ENCODE assay signal across 11 cellular contexts in genomic region chr1:37875833-37876232, GRCh38. TPM values are rescaled to one million over a fixed set of nuclear protein-coding genes. Genes with fewer than 3 reads are reported as not detected.
DNase-seq lines count a peak whose midpoint lies in the region; ATAC-seq and TF ChIP-seq lines count a peak whose summit lies in the region.
"Had no signal": no experiment of that assay in that cellular context is flagged by ENCODE, and none has a peak within 500 bp of the region (broad histone marks: within the 10 kb centered on the region; RNA-seq: fewer than 3 reads in every experiment).

No MANE protein-coding gene starts in this region.

- H3K4me3 ChIP-seq in Loucy (ENCODE audit: low read length, poor library complexity, severe bottlenecking) (no peak overlapping the region), aorta (ENCODE audit: low read length in 2 of 2) (no peak overlapping the region)

- WGBS in aorta, 2 donors: 96 to 100% methylated on average over 1 of the region's 1 CpG

- H3K36me3 Mint-ChIP-seq in activated CD4-positive, alpha-beta memory T cell treated with anti-CD3 and anti-CD28 coated beads for 36 hours: peaks cover 24% of the 10 kb centered on the region
- peaks cover 74% of the 10 kb centered on the region for H3K36me3 Mint-ChIP-seq in effector memory CD8-positive, alpha-beta T cell (ENCODE audit: insufficient read depth)

- H3K4me1 ChIP-seq in Loucy (ENCODE audit: insufficient read depth, low read length, poor library complexity, severe bottlenecking) (no peaks in the 10 kb centered on the region), aorta (ENCODE audit: control insufficient read depth in 1 of 2, insufficient read depth in 2 of 2, low read length in 2 of 2) (no peaks in the 10 kb centered on the region)

- no peak overlapping the region for H3K9ac ChIP-seq in Loucy (ENCODE audit: low read depth, low read length, poor library complexity, severe bottlenecking)

- H3K4me2 ChIP-seq in Loucy (ENCODE audit: low read depth, low read length, poor library complexity, severe bottlenecking): no peak overlapping the region

- H3K9me2 ChIP-seq in Loucy (replicated peaks; ENCODE audit: low read depth, low read length): no peaks in the 10 kb centered on the region

- H3K27me3 Mint-ChIP-seq in activated CD4-positive, alpha-beta memory T cell treated with anti-CD3 and anti-CD28 coated beads for 36 hours: no peaks in the 10 kb centered on the region
- no peaks in the 10 kb centered on the region for H3K27me3 Mint-ChIP-seq in effector memory CD8-positive, alpha-beta T cell
- H3K27me3 Mint-ChIP-seq: activated naive CD8-positive, alpha-beta T cell had no signal

- H3K27ac Mint-ChIP-seq in activated CD4-positive, alpha-beta memory T cell treated with anti-CD3 and anti-CD28 coated beads for 36 hours: no peak overlapping the region
- no peak overlapping the region for H3K27ac Mint-ChIP-seq in effector memory CD8-positive, alpha-beta T cell
- H3K27ac Mint-ChIP-seq: activated naive CD8-positive, alpha-beta T cell had no signal

- H3K9me3 Mint-ChIP-seq in activated CD4-positive, alpha-beta memory T cell treated with anti-CD3 and anti-CD28 coated beads for 36 hours: no peaks in the 10 kb centered on the region
- H3K9me3 Mint-ChIP-seq in effector memory CD8-positive, alpha-beta T cell: no peaks in the 10 kb centered on the region

- POLR2A ChIA-PET in activated CD4-positive, alpha-beta memory T cell treated with anti-CD3 and anti-CD28 coated beads for 36 hours (lab: Charles Lee): no interaction called here

- H3K36me3 ChIP-seq in Loucy (ENCODE audit: insufficient read depth, low read length) (peaks cover 72% of the 10 kb centered on the region; the same call in 1 of the 2 replicates), aorta (ENCODE audit: control insufficient read depth in 1 of 2, insufficient read depth in 2 of 2, low read length in 1 of 2) (peaks cover 13 to 15% of the 10 kb centered on the region in 2 donors)

- no peak overlapping the region for H3K4me3 Mint-ChIP-seq in activated CD4-positive, alpha-beta memory T cell treated with anti-CD3 and anti-CD28 coated beads for 36 hours
- no peak overlapping the region for H3K4me3 Mint-ChIP-seq in effector memory CD8-positive, alpha-beta T cell
- H3K4me3 Mint-ChIP-seq: activated naive CD8-positive, alpha-beta T cell had no signal

- H4K20me1 ChIP-seq in Loucy (ENCODE audit: insufficient read depth, low read length, poor library complexity, severe bottlenecking): no peaks in the 10 kb centered on the region

- no peak overlapping the region for H2AFZ ChIP-seq in Loucy (ENCODE audit: low read length)

- peak; percentile 46 for DNase-seq in ELR (ENCODE audit: low read depth)
- DNase-seq in astrocyte of the hippocampus (ENCODE audit: low read depth, low spot score): peak; percentile 44
- peak; percentile 19 for DNase-seq in kidney tubule cell (ENCODE audit: low spot score)
- DNase-seq in aorta: no peak
- DNase-seq in midbrain (lab: John Stamatoyannopoulos, UW): no peak
- DNase-seq in activated CD4-positive, alpha-beta memory T cell treated with anti-CD3 and anti-CD28 coated beads for 36 hours: no peak
- no peak for DNase-seq in effector memory CD8-positive, alpha-beta T cell
- DNase-seq: activated CD8-positive, alpha-beta memory T cell treated with anti-CD3 and anti-CD28 coated beads for 24 hours; NCI-H226 had no signal

- no peaks in the 10 kb centered on the region for H3K79me2 ChIP-seq in Loucy (ENCODE audit: insufficient read depth, low read length)

- CTCF ChIA-PET in activated CD4-positive, alpha-beta memory T cell treated with anti-CD3 and anti-CD28 coated beads for 36 hours (lab: Charles Lee): interaction anchor here (1.3 to 2.0 kb wide), 2 partner anchors 12 to 16 kb away, joined by 4 to 12 read pairs; partner anchors contain the start of gene MTF1

- peaks cover 4% of the 10 kb centered on the region for H3K4me1 Mint-ChIP-seq in activated CD4-positive, alpha-beta memory T cell treated with anti-CD3 and anti-CD28 coated beads for 36 hours (ENCODE audit: low read depth)
- H3K4me1 Mint-ChIP-seq in effector memory CD8-positive, alpha-beta T cell (ENCODE audit: low read depth in 2 of 2): no peaks in the 10 kb centered on the region

- H3K27ac ChIP-seq in aorta (ENCODE audit: low read depth in 1 of 2, low read length in 2 of 2): no peak overlapping the region

- H3K9me3 ChIP-seq in Loucy (ENCODE audit: insufficient read depth, low read depth, low read length): no peaks in the 10 kb centered on the region
- no peaks in the 10 kb centered on the region for H3K9me3 ChIP-seq in aorta (ENCODE audit: control insufficient read depth, low read length)

- no peaks in the 10 kb centered on the region for H3F3A ChIP-seq in Loucy (ENCODE audit: low read depth)

- peak; percentile 37 for TF ChIP-seq CTCF in Loucy (conservative IDR thresholded peaks at IDR 0.05; ENCODE audit: low read length)

- H3K27me3 ChIP-seq in Loucy (ENCODE audit: insufficient read depth, low read length, poor library complexity, severe bottlenecking) (no peaks in the 10 kb centered on the region), aorta (ENCODE audit: control insufficient read depth in 1 of 2, insufficient read depth in 2 of 2, low read length in 1 of 2) (no peaks in the 10 kb centered on the region)

- ATAC-seq in aorta (ENCODE audit: low FRiP score): no peak
- no peak for ATAC-seq in effector memory CD8-positive, alpha-beta T cell (replicated peaks)

- intact Hi-C loops in aorta (cut with DNase I): no loop called here
- intact Hi-C loops in activated CD4-positive, alpha-beta memory T cell treated with anti-CD3 and anti-CD28 coated beads for 36 hours (cut with micrococcal nuclease): no loop called here

RNA-seq across cellular contexts. Expression of gene MTF1, which starts 16.4 kb away (rescaled TPM):
- total RNA-seq in aorta: 10 to 100 TPM; 21.0 to 23.5 TPM
- polyA plus RNA-seq in aorta: 1 to 10 TPM; 2.1 to 2.8 TPM
- 10 to 100 TPM; 21.1 to 22.8 TPM for total RNA-seq in activated CD4-positive, alpha-beta memory T cell treated with anti-CD3 and anti-CD28 coated beads for 36 hours

Comparison
In these comparisons a context has a peak if more than half of its experiments do, and no peak if none do; other contexts are left out.
1. DNase-seq: peak in ELR (single experiment), astrocyte of the hippocampus (single experiment) and kidney tubule cell (single experiment); none in aorta (0 of 2), midbrain (single experiment), activated CD4-positive, alpha-beta memory T cell treated with anti-CD3 and anti-CD28 coated beads for 36 hours (single experiment) and effector memory CD8-positive, alpha-beta T cell (0 of 3).